Comparison of ENCODE assay signal across 9 cellular contexts in the genomic region with DNA sequence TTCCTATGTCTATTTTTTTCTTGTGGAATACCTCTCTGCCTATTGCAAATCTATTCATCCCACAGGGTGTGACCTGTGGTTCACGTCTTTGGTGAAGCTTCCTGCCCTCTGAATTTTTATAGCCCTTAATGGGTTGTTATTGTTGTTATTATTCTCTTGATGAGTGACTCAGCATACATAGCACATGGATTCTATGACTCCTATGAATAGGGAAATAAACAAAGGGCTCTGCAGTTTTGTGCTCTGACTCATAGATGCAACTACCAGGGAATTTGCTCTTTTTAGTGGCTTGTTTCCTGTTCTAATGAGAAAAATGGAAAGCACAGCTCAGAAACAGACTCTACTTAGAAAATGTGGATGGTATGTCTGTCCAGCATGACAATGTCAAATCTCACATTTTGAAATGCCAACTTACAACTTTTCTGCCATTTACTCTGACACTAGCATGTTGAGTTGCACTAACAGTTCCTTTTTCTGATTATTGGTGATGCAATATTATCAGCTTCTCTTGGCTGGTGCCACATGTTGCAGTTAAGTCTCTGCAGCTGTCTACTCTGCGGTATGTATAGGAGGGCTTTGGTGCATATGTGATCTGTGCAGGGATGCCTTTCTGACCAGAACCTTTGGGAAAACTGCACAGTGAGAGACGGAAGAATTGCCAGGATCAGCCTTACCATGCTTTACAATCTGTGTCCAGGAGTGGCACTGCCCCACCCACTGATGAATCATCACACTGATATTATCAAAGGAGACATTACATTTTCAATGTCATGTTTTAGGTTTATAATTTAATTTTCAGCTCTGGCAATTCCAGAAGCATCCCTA.
DNase-seq lines count a peak whose midpoint lies in the region; ATAC-seq and TF ChIP-seq lines count a peak whose summit lies in the region.
"Had no signal": no experiment of that assay in that cellular context is flagged by ENCODE, and none has a peak within 500 bp of the region (broad histone marks: within the 10 kb centered on the region; RNA-seq: fewer than 3 reads in every experiment).

No MANE protein-coding gene starts in this region.

- CTCF ChIA-PET in activated CD8-positive, alpha-beta T cell treated with anti-CD3 and anti-CD28 coated beads, Interleukin-2, amount 10 ng/mL, durations not matched to agents 7 days and 5 days (lab: Charles Lee): no interaction called here

- peaks cover 14% of the 10 kb centered on the region for H3K4me1 ChIP-seq in GM23248 (ENCODE audit: insufficient read depth)

- no peaks in the 10 kb centered on the region for H3K79me2 ChIP-seq in GM23248 (ENCODE audit: insufficient read depth)

- no peaks in the 10 kb centered on the region for H3K27me3 Mint-ChIP-seq in activated CD8-positive, alpha-beta T cell treated with anti-CD3 and anti-CD28 coated beads, Interleukin-2, amount 10 ng/mL, durations not matched to agents 7 days and 5 days (ENCODE audit: low read depth)

- H3K27ac ChIP-seq in GM23248: peak overlapping the region; percentile 4; the same call in 1 of the 2 replicates

- DNase-seq in GM23248: peak; percentile 86
- peak; percentile 86 for DNase-seq in SK-MEL-5 (ENCODE audit: low read depth, low spot score)
- DNase-seq in fibroblast of the aortic adventitia (ENCODE audit: low read depth): peak; percentile 80
- peak; percentile 75 for DNase-seq in pulmonary artery endothelial cell (ENCODE audit: low read depth, low spot score)
- DNase-seq in effector CD8-positive, alpha-beta T cell (lab: John Stamatoyannopoulos, UW): no peak
- DNase-seq in D341Med (ENCODE audit: low spot score): no peak
- DNase-seq in activated CD8-positive, alpha-beta T cell treated with anti-CD3 and anti-CD28 coated beads, Interleukin-2, amount 10 ng/mL, durations not matched to agents 7 days and 5 days: no peak
- DNase-seq in NCI-H1105 treated with DMSO at 0.1 percent for 48 hours (lab: John Stamatoyannopoulos, UW): no peak

- no peaks in the 10 kb centered on the region for H4K20me1 ChIP-seq in GM23248 (ENCODE audit: insufficient read depth)

- 0 to 2% methylated on average over 3 of the region's 3 CpGs for WGBS in GM23248 (ENCODE audit: low coverage in 1 of 2, low lambda C conversion rate in 2 of 2, missing lambda C conversion rate in 2 of 2), 2 experiments

- peaks cover 29% of the 10 kb centered on the region for H3K27me3 ChIP-seq in GM23248 (replicated peaks; ENCODE audit: insufficient read depth)

- H3K4me1 Mint-ChIP-seq in activated CD8-positive, alpha-beta T cell treated with anti-CD3 and anti-CD28 coated beads, Interleukin-2, amount 10 ng/mL, durations not matched to agents 7 days and 5 days (ENCODE audit: low read depth): no peaks in the 10 kb centered on the region

- peak overlapping the region; percentile 39 for H3K4me2 ChIP-seq in GM23248 (ENCODE audit: unreplicated experiment)

- ATAC-seq in activated CD8-positive, alpha-beta T cell treated with anti-CD3 and anti-CD28 coated beads, Interleukin-2, amount 10 ng/mL, durations not matched to agents 7 days and 5 days: no peak

- H3K36me3 Mint-ChIP-seq in activated CD8-positive, alpha-beta T cell treated with anti-CD3 and anti-CD28 coated beads, Interleukin-2, amount 10 ng/mL, durations not matched to agents 7 days and 5 days (ENCODE audit: low read depth): no peaks in the 10 kb centered on the region

- in situ Hi-C loops in GM23248 (cut with MboI): no loop called here
- in situ Hi-C loops in SK-MEL-5 (cut with HindIII; ENCODE audit: low pct_unique_long_range_greater_than_20kb, low sequenced_read_pairs): no loop called here

- no peak for TF ChIP-seq CTCF in fibroblast of the aortic adventitia (IDR thresholded peaks at IDR 0.05; ENCODE audit: insufficient read depth, low read length)

- POLR2A ChIA-PET in activated CD8-positive, alpha-beta T cell treated with anti-CD3 and anti-CD28 coated beads, Interleukin-2, amount 10 ng/mL, durations not matched to agents 7 days and 5 days (lab: Charles Lee): no interaction called here

- no peaks in the 10 kb centered on the region for H3K36me3 ChIP-seq in GM23248 (ENCODE audit: low read depth)

- no peak overlapping the region for H3K4me3 Mint-ChIP-seq in activated CD8-positive, alpha-beta T cell treated with anti-CD3 and anti-CD28 coated beads, Interleukin-2, amount 10 ng/mL, durations not matched to agents 7 days and 5 days

- no peak overlapping the region for H2AFZ ChIP-seq in GM23248

- no peak overlapping the region for H3K27ac Mint-ChIP-seq in activated CD8-positive, alpha-beta T cell treated with anti-CD3 and anti-CD28 coated beads, Interleukin-2, amount 10 ng/mL, durations not matched to agents 7 days and 5 days
- H3K27ac Mint-ChIP-seq: activated T-helper 2 cell treated with anti-CD3 and anti-CD28 coated beads, Interferon-gamma antibody, Interleukin-2, Interleukin-4, amounts not matched to agents 10 μg/mL and 5 μg/mL and 100 μg/mL, durations not matched to agents 14 hours and 24 hours and 36 hours had no signal

- peaks cover 22% of the 10 kb centered on the region for H3F3A ChIP-seq in GM23248 (ENCODE audit: insufficient read depth)

- no peaks in the 10 kb centered on the region for H3K9me3 ChIP-seq in GM23248 (ENCODE audit: low read depth)

- no peaks in the 10 kb centered on the region for H3K9me3 Mint-ChIP-seq in activated CD8-positive, alpha-beta T cell treated with anti-CD3 and anti-CD28 coated beads, Interleukin-2, amount 10 ng/mL, durations not matched to agents 7 days and 5 days (ENCODE audit: insufficient read depth)

- H3K9ac ChIP-seq in GM23248: no peak overlapping the region

- H3K4me3 ChIP-seq in GM23248 (peak overlapping the region; percentile 26; the same call in 1 of the 2 replicates), fibroblast of the aortic adventitia (ENCODE audit: low read depth, low read length) (no peak overlapping the region)

- H3K9me2 ChIP-seq in GM23248 (ENCODE audit: insufficient read depth): no peaks in the 10 kb centered on the region

Comparison
In these comparisons a context has a peak if more than half of its experiments do, and no peak if none do; other contexts are left out.
1. DNase-seq: peak in GM23248 (single experiment), SK-MEL-5 (single experiment), fibroblast of the aortic adventitia (single experiment) and pulmonary artery endothelial cell (single experiment); none in effector CD8-positive, alpha-beta T cell (single experiment), D341Med (single experiment), activated CD8-positive, alpha-beta T cell treated with anti-CD3 and anti-CD28 coated beads, Interleukin-2, amount 10 ng/mL, durations not matched to agents 7 days and 5 days (single experiment) and NCI-H1105 treated with DMSO at 0.1 percent for 48 hours (single experiment).